ENCODE assay signal across 2 cellular contexts in genomic region chr10:30538086-30538485, GRCh38.
TF ChIP-seq lines count a peak whose summit lies in the region.

No MANE protein-coding gene starts in this region.

TF ChIP-seq in K562, 482 proteins besides CTCF, POLR2A, EP300 and RAD21 (continued from another document):
- TF ChIP-seq CLOCK (CRISPR knock-in tag; IDR thresholded peaks at IDR 0.05; ENCODE audit: borderline replicate concordance): no peak
- peak; percentile 15 for TF ChIP-seq ZFP36 (IDR thresholded peaks at IDR 0.05; ENCODE audit: low read depth, low read length, partially characterized antibody)
- TF ChIP-seq PBX2 (CRISPR knock-in tag; IDR thresholded peaks at IDR 0.05; ENCODE audit: low read depth): no peak
- TF ChIP-seq PBX2 (tag; conservative IDR thresholded peaks at IDR 0.05; ENCODE audit: low read depth): 0 out of 2 replicates have a peak, but pooled peaks have one; percentile 21
- 0 out of 4 replicates have a peak, but pooled peaks of 1 of the 2 experiments have one; percentile 56 for TF ChIP-seq TEAD1 (CRISPR knock-in tag; IDR thresholded peaks at IDR 0.05)
- TF ChIP-seq SOX6 (IDR thresholded peaks at IDR 0.05): 0 out of 2 replicates have a peak, but pooled peaks have one; percentile 13
- TF ChIP-seq WHSC1 (IDR thresholded peaks at IDR 0.05; ENCODE audit: low read length): no peak
- TF ChIP-seq ZKSCAN1 (IDR thresholded peaks at IDR 0.05; ENCODE audit: low read depth, low read length): peak; percentile 87
- TF ChIP-seq ZNF224 (CRISPR knock-in tag; IDR thresholded peaks at IDR 0.05): no peak

TF ChIP-seq in HepG2, 621 proteins besides CTCF, POLR2A, EP300 and RAD21 (continued from another document and continues in another):
- no peak for TF ChIP-seq ZBTB40 (IDR thresholded peaks at IDR 0.05)
- no peak for TF ChIP-seq ZBTB40 (CRISPR knock-in tag; IDR thresholded peaks at IDR 0.05)
- TF ChIP-seq SMC3 (IDR thresholded peaks at IDR 0.05; ENCODE audit: low read length): no peak
- TF ChIP-seq SMAD9 (CRISPR knock-in tag; IDR thresholded peaks at IDR 0.05): no peak
- TF ChIP-seq ZNF773 (CRISPR knock-in tag; IDR thresholded peaks at IDR 0.05; ENCODE audit: borderline replicate concordance): no peak
- no peak for TF ChIP-seq ZNF362 (CRISPR knock-in tag; IDR thresholded peaks at IDR 0.05; ENCODE audit: borderline replicate concordance)
- TF ChIP-seq FOXA1 (IDR thresholded peaks at IDR 0.05): peak; percentile 60
- peak; percentile 78 for TF ChIP-seq FOXA1 (CRISPR knock-in tag; IDR thresholded peaks at IDR 0.05)
- TF ChIP-seq FOXK1 (CRISPR knock-in tag; IDR thresholded peaks at IDR 0.05; ENCODE audit: borderline replicate concordance, low read depth): peak; percentile 45; the same call in 1 of the 2 replicates
- peak; percentile 64 for TF ChIP-seq TFE3 (CRISPR knock-in tag; IDR thresholded peaks at IDR 0.05)
- TF ChIP-seq NR2C2 (CRISPR knock-in tag; IDR thresholded peaks at IDR 0.05; ENCODE audit: borderline replicate concordance): no peak
- TF ChIP-seq ZNF564 (CRISPR knock-in tag; IDR thresholded peaks at IDR 0.05): no peak
- no peak for TF ChIP-seq NR3C1 (CRISPR knock-in tag; IDR thresholded peaks at IDR 0.05)
- no peak for TF ChIP-seq MTF1 (CRISPR knock-in tag; IDR thresholded peaks at IDR 0.05)
- no peak for TF ChIP-seq SP2 (CRISPR knock-in tag; IDR thresholded peaks at IDR 0.05)
- peak; percentile 45 for TF ChIP-seq TCF7 (IDR thresholded peaks at IDR 0.05; ENCODE audit: low read depth)
- TF ChIP-seq AHDC1 (CRISPR knock-in tag; IDR thresholded peaks at IDR 0.05; ENCODE audit: borderline replicate concordance): peak; percentile 65; the same call in 1 of the 2 replicates
- no peak for TF ChIP-seq ZHX2 (IDR thresholded peaks at IDR 0.05; ENCODE audit: low read depth)
- TF ChIP-seq ZHX2 (CRISPR knock-in tag; IDR thresholded peaks at IDR 0.05; ENCODE audit: borderline replicate concordance): no peak
- TF ChIP-seq AGO1 (IDR thresholded peaks at IDR 0.05; ENCODE audit: low read depth, low read length, poor library complexity, severe bottlenecking): no peak
- TF ChIP-seq SNRNP70 (IDR thresholded peaks at IDR 0.05; ENCODE audit: low read depth, low read length): no peak
- no peak for TF ChIP-seq HNRNPK (IDR thresholded peaks at IDR 0.05; ENCODE audit: low read depth, low read length, poor library complexity, severe bottlenecking)
- no peak for TF ChIP-seq DNMT3B (CRISPR knock-in tag; conservative IDR thresholded peaks at IDR 0.05)
- 0 out of 2 replicates have a peak, but pooled peaks have one; percentile 44 for TF ChIP-seq CC2D1A (CRISPR knock-in tag; IDR thresholded peaks at IDR 0.05)
- TF ChIP-seq ZNF33A (CRISPR knock-in tag; IDR thresholded peaks at IDR 0.05; ENCODE audit: borderline replicate concordance): no peak
- TF ChIP-seq ETS1 (CRISPR knock-in tag; IDR thresholded peaks at IDR 0.05): no peak
- 0 out of 2 replicates have a peak, but pooled peaks have one; percentile 18 for TF ChIP-seq HMG20B (CRISPR knock-in tag; conservative IDR thresholded peaks at IDR 0.05)
